Comparison of ENCODE assay signal across 1 cellular context in genomic region chr19:43774940-43775258, GRCh38.
TF ChIP-seq lines count a peak whose summit lies in the region.
"Not testable (repeated sequence)": the region's sequence is repeated elsewhere in the genome, so short reads cannot be mapped to it uniquely, and the experiment has no call there.

No MANE protein-coding gene starts in this region.

TF ChIP-seq in K562, 482 proteins besides CTCF, POLR2A, EP300 and RAD21:
- TF ChIP-seq ZNF586 (CRISPR knock-in tag; conservative IDR thresholded peaks at IDR 0.05): 0 out of 2 replicates have a peak, but pooled peaks have one; percentile 0
- 0 out of 2 replicates have a peak, but pooled peaks have one; percentile 36 for TF ChIP-seq TRIM25 (IDR thresholded peaks at IDR 0.05; ENCODE audit: borderline replicate concordance)
- TF ChIP-seq FOXJ2 (tag; IDR thresholded peaks at IDR 0.05): 0 out of 2 replicates have a peak, but pooled peaks have one; percentile 35
- TF ChIP-seq CTCFL (IDR thresholded peaks at IDR 0.05; ENCODE audit: borderline replicate concordance, insufficient read depth, low read depth, low read length, poor library complexity, severe bottlenecking): peak; percentile 45
- TF ChIP-seq ZNF212 (CRISPR knock-in tag; IDR thresholded peaks at IDR 0.05): 0 out of 2 replicates have a peak, but pooled peaks have one; percentile 4
- TF ChIP-seq CREB5 (CRISPR knock-in tag; IDR thresholded peaks at IDR 0.05): 0 out of 2 replicates have a peak, but pooled peaks have one; percentile 40
- peak in 1 of 2 experiments; percentile 3; a peak in 1 of 4 replicates for TF ChIP-seq ZNF639 (CRISPR knock-in tag; conservative IDR thresholded peaks at IDR 0.05 in 1 of 2, IDR thresholded peaks at IDR 0.05 in 1 of 2)
- not testable (repeated sequence) for TF ChIP-seq NR4A1 (CRISPR knock-in tag; IDR thresholded peaks at IDR 0.05)
- TF ChIP-seq NR4A1 (tag; IDR thresholded peaks at IDR 0.05): peak; percentile 6; the same call in 1 of the 2 replicates
- peak; percentile 63 for TF ChIP-seq ZKSCAN8 (CRISPR knock-in tag; IDR thresholded peaks at IDR 0.05)
- peak; percentile 64; the same call in 1 of the 2 replicates for TF ChIP-seq CREB3 (tag; conservative IDR thresholded peaks at IDR 0.05; ENCODE audit: low read depth)
- 0 out of 2 replicates have a peak, but pooled peaks have one; percentile 31 for TF ChIP-seq ZNF197 (CRISPR knock-in tag; IDR thresholded peaks at IDR 0.05; ENCODE audit: low read depth)
- peak; percentile 84 for TF ChIP-seq ZNF395 (CRISPR knock-in tag; IDR thresholded peaks at IDR 0.05)
- TF ChIP-seq NFRKB (IDR thresholded peaks at IDR 0.05; ENCODE audit: low read depth): peak; percentile 81
- 0 out of 2 replicates have a peak, but pooled peaks have one; percentile 11 for TF ChIP-seq ZNF316 (IDR thresholded peaks at IDR 0.05)
- peak; percentile 1; the same call in 1 of the 2 replicates for TF ChIP-seq ZBTB12 (CRISPR knock-in tag; IDR thresholded peaks at IDR 0.05)
